Comparison of ENCODE assay signal across 1 cellular context in the genomic region with DNA sequence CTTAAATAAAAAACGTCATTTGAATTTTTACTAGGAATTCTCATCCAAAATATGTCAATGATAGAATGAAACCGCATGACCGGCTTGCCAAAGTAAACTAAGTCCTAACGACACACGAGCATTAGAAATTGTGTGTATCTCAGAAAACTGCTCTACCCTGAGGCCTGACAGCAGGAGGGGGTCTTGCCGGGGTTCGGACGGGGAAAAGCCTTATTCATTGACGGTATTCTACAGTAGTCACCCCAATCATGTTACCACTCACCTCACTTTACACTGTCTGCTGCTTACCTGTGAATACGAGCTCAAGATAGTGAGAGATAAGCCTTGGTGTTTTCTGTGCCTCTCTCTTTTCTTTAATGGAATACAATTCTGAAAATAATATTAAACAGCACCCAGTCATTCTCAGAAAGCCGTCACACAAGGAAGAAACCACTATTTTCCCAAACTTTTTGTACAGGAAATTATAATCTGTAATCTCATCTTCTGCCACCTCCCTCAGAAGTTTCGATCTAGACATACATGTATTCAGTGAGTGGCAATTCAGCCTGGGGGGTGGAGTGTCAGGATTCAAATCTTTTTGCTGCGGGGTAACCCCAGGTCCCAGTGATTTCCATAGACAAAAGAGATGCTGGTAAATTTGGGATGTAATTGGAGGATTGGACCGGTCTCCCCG.
TF ChIP-seq lines count a peak whose summit lies in the region.

No MANE protein-coding gene starts in this region.

TF ChIP-seq in GM12878, 131 proteins besides CTCF, POLR2A, EP300 and RAD21:
- TF ChIP-seq MEF2B (IDR thresholded peaks at IDR 0.05; ENCODE audit: partially characterized antibody, poor library complexity, severe bottlenecking): no peak
- no peak for TF ChIP-seq ZZZ3 (IDR thresholded peaks at IDR 0.05; ENCODE audit: control insufficient read depth, insufficient read length, low read depth)
- TF ChIP-seq BHLHE40 (IDR thresholded peaks at IDR 0.05; ENCODE audit: borderline replicate concordance in 1 of 2, low read depth in 2 of 2, low read length in 1 of 2): no peak; a peak in 1 of 4 replicates
- TF ChIP-seq, protein P1, sequence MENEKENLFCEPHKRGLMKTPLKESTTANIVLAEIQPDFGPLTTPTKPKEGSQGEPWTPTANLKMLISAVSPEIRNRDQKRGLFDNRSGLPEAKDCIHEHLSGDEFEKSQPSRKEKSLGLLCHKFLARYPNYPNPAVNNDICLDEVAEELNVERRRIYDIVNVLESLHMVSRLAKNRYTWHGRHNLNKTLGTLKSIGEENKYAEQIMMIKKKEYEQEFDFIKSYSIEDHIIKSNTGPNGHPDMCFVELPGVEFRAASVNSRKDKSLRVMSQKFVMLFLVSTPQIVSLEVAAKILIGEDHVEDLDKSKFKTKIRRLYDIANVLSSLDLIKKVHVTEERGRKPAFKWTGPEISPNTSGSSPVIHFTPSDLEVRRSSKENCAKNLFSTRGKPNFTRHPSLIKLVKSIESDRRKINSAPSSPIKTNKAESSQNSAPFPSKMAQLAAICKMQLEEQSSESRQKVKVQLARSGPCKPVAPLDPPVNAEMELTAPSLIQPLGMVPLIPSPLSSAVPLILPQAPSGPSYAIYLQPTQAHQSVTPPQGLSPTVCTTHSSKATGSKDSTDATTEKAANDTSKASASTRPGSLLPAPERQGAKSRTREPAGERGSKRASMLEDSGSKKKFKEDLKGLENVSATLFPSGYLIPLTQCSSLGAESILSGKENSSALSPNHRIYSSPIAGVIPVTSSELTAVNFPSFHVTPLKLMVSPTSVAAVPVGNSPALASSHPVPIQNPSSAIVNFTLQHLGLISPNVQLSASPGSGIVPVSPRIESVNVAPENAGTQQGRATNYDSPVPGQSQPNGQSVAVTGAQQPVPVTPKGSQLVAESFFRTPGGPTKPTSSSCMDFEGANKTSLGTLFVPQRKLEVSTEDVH (IDR thresholded peaks at IDR 0.05; ENCODE audit: low read depth, partially characterized antibody): no peak
- TF ChIP-seq, protein P2, sequence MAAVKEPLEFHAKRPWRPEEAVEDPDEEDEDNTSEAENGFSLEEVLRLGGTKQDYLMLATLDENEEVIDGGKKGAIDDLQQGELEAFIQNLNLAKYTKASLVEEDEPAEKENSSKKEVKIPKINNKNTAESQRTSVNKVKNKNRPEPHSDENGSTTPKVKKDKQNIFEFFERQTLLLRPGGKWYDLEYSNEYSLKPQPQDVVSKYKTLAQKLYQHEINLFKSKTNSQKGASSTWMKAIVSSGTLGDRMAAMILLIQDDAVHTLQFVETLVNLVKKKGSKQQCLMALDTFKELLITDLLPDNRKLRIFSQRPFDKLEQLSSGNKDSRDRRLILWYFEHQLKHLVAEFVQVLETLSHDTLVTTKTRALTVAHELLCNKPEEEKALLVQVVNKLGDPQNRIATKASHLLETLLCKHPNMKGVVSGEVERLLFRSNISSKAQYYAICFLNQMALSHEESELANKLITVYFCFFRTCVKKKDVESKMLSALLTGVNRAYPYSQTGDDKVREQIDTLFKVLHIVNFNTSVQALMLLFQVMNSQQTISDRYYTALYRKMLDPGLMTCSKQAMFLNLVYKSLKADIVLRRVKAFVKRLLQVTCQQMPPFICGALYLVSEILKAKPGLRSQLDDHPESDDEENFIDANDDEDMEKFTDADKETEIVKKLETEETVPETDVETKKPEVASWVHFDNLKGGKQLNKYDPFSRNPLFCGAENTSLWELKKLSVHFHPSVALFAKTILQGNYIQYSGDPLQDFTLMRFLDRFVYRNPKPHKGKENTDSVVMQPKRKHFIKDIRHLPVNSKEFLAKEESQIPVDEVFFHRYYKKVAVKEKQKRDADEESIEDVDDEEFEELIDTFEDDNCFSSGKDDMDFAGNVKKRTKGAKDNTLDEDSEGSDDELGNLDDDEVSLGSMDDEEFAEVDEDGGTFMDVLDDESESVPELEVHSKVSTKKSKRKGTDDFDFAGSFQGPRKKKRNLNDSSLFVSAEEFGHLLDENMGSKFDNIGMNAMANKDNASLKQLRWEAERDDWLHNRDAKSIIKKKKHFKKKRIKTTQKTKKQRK (IDR thresholded peaks at IDR 0.05; ENCODE audit: low read depth, low read length): no peak
- TF ChIP-seq, protein P3, sequence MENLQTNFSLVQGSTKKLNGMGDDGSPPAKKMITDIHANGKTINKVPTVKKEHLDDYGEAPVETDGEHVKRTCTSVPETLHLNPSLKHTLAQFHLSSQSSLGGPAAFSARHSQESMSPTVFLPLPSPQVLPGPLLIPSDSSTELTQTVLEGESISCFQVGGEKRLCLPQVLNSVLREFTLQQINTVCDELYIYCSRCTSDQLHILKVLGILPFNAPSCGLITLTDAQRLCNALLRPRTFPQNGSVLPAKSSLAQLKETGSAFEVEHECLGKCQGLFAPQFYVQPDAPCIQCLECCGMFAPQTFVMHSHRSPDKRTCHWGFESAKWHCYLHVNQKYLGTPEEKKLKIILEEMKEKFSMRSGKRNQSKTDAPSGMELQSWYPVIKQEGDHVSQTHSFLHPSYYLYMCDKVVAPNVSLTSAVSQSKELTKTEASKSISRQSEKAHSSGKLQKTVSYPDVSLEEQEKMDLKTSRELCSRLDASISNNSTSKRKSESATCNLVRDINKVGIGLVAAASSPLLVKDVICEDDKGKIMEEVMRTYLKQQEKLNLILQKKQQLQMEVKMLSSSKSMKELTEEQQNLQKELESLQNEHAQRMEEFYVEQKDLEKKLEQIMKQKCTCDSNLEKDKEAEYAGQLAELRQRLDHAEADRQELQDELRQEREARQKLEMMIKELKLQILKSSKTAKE (IDR thresholded peaks at IDR 0.05; ENCODE audit: low read depth, poor library complexity, severe bottlenecking): peak; percentile 34
